Comparison of ENCODE assay signal across 8 cellular contexts in the genomic region with DNA sequence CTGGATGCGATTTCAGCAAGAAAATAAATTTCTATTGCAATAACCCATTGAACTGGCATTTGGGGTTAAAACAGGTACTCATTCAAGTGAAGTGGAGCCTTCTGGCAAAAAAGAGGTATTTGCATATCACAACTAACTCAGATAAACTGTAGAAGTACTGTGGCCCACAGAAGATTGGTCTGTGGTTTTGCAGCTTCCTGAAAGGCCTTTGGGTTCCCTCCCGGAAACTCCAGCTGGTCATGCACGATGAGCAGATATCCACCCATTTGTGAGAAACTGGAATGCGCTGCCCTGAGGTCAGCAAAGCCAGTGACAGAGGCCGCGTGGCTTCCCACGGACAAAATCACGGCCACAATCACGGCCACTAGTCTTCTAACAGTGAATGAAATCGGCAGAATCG.
DNase-seq lines count a peak whose midpoint lies in the region; ATAC-seq and TF ChIP-seq lines count a peak whose summit lies in the region.
"Had no signal": no experiment of that assay in that cellular context is flagged by ENCODE, and none has a peak within 500 bp of the region (broad histone marks: within the 10 kb centered on the region; RNA-seq: fewer than 3 reads in every experiment).

No MANE protein-coding gene starts in this region.

- ATAC-seq in GM19025 (IDR thresholded peaks at IDR 0.05; ENCODE audit: low read depth, unreplicated experiment): peak; percentile 60
- ATAC-seq in GM21825 (IDR thresholded peaks at IDR 0.05; ENCODE audit: unreplicated experiment): peak; percentile 89
- peak; percentile 36 for ATAC-seq in mucosa of descending colon

- no peaks in the 10 kb centered on the region for H3K36me3 ChIP-seq in mucosa of descending colon (ENCODE audit: low read depth)

- no peaks in the 10 kb centered on the region for H3K9me3 ChIP-seq in mucosa of descending colon

- no peak overlapping the region for H3K27ac ChIP-seq in caudate nucleus (ENCODE audit: low read depth, low read length)

- intact Hi-C loops in mucosa of descending colon (cut with DNase I, micrococcal nuclease): no loop called here

- H3K4me1 ChIP-seq in mucosa of descending colon (ENCODE audit: low read depth): no peaks in the 10 kb centered on the region

- no peak overlapping the region for H3K4me3 ChIP-seq in mucosa of descending colon

- DNase-seq in M059J (ENCODE audit: low read depth) (peak; percentile 28), mucosa of descending colon (peak in 1 of 3 donors; percentile 7), cerebellar nuclear complex (lab: John Stamatoyannopoulos, UW) (no peak), hippocampal formation (lab: John Stamatoyannopoulos, UW) (no peak), caudate nucleus (lab: John Stamatoyannopoulos, UW) (no peak)
- DNase-seq: Right ventricle myocardium superior had no signal

- TF ChIP-seq CTCF in mucosa of descending colon (IDR thresholded peaks at IDR 0.05): no peak

Comparison
In these comparisons a context has a peak if more than half of its experiments do, and no peak if none do; other contexts are left out.
1. ATAC-seq: peak in every context shown above with its lines; median percentile 89 in GM21825; 60 in GM19025; 36 in mucosa of descending colon.